In genomic region chr21:29638138-29638537, GRCh38 we compare ENCODE assay signal across 17 cellular contexts.
"Had no signal": no experiment of that assay in that cellular context is flagged by ENCODE, and none has a peak within 500 bp of the region (broad histone marks: within the 10 kb centered on the region; RNA-seq: fewer than 3 reads in every experiment).

No MANE protein-coding gene starts in this region.

- H3K27ac Mint-ChIP-seq: activated naive CD4-positive, alpha-beta T cell treated with anti-CD3 and anti-CD28 coated beads, Interleukin-2, amount 50 U/mL, for 24 hours; activated T-cell treated with anti-CD3 and anti-CD28 coated beads, Interleukin-2, amount 50 U/mL, for 24 hours; effector memory CD8-positive, alpha-beta T cell; stimulated activated naive CD8-positive, alpha-beta T cell treated with anti-CD3 and anti-CD28 coated beads, Interleukin-15, amount 100 ng/mL, for 72 hours had no signal

- H3K4me1 Mint-ChIP-seq: central memory CD8-positive, alpha-beta T cell; neural crest cell; stimulated activated naive CD8-positive, alpha-beta T cell treated with anti-CD3 and anti-CD28 coated beads, Interleukin-15, amount 100 ng/mL, for 72 hours had no signal

- H3K4me3 Mint-ChIP-seq: activated naive CD4-positive, alpha-beta T cell treated with anti-CD3 and anti-CD28 coated beads, Interleukin-2, amount 50 U/mL, for 24 hours; activated T-cell treated with anti-CD3 and anti-CD28 coated beads, Interleukin-2, amount 50 U/mL, for 24 hours; central memory CD8-positive, alpha-beta T cell; effector memory CD8-positive, alpha-beta T cell; neural crest cell; stimulated activated naive CD8-positive, alpha-beta T cell treated with anti-CD3 and anti-CD28 coated beads, Interleukin-15, amount 100 ng/mL, for 72 hours had no signal

- H3K9me3 ChIP-seq: body of pancreas, gastrocnemius medialis, left lung, ovary, thoracic aorta had no signal

- DNase-seq: activated CD4-positive, alpha-beta T cell treated with anti-CD3 and anti-CD28 coated beads, Interleukin-2, amount 50 U/mL, for 4 hours; activated effector memory CD4-positive, alpha-beta T cell treated with Interleukin-2 at 50 U/mL for 16 hours; activated T-cell treated with anti-CD3 and anti-CD28 coated beads, Interleukin-2, amount 50 U/mL, for 24 hours; body of pancreas; cortex of kidney; effector memory CD8-positive, alpha-beta T cell; gastrocnemius medialis; islet precursor cell; left lung; ovary; stimulated activated CD4-positive, alpha-beta T cell treated with anti-CD3 and anti-CD28 coated beads, Interleukin-4, amount 100 ng/mL, for 24 hours; stimulated activated naive CD8-positive, alpha-beta T cell treated with anti-CD3 and anti-CD28 coated beads, Interleukin-15, amount 100 ng/mL, for 72 hours had no signal

- H3K27ac ChIP-seq: body of pancreas, epithelial cell of prostate, gastrocnemius medialis, ovary, thoracic aorta had no signal

- ATAC-seq: body of pancreas; effector memory CD8-positive, alpha-beta T cell; gastrocnemius medialis; left lung; stimulated activated naive CD8-positive, alpha-beta T cell treated with anti-CD3 and anti-CD28 coated beads, Interleukin-15, amount 100 ng/mL, for 72 hours had no signal

- H3K4me3 ChIP-seq: body of pancreas, gastrocnemius medialis, left lung, ovary, thoracic aorta had no signal

- H3K27me3 ChIP-seq: body of pancreas, gastrocnemius medialis, left lung, ovary had no signal

- H3K27me3 Mint-ChIP-seq: activated naive CD4-positive, alpha-beta T cell treated with anti-CD3 and anti-CD28 coated beads, Interleukin-2, amount 50 U/mL, for 24 hours; activated T-cell treated with anti-CD3 and anti-CD28 coated beads, Interleukin-2, amount 50 U/mL, for 24 hours; central memory CD8-positive, alpha-beta T cell; effector memory CD8-positive, alpha-beta T cell; stimulated activated naive CD8-positive, alpha-beta T cell treated with anti-CD3 and anti-CD28 coated beads, Interleukin-15, amount 100 ng/mL, for 72 hours had no signal

- H3K36me3 ChIP-seq: gastrocnemius medialis, left lung, ovary, thoracic aorta had no signal

- H3K36me3 Mint-ChIP-seq: activated naive CD4-positive, alpha-beta T cell treated with anti-CD3 and anti-CD28 coated beads, Interleukin-2, amount 50 U/mL, for 24 hours had no signal

- H3K4me1 ChIP-seq: body of pancreas, gastrocnemius medialis had no signal

- H3K9me3 Mint-ChIP-seq: activated naive CD4-positive, alpha-beta T cell treated with anti-CD3 and anti-CD28 coated beads, Interleukin-2, amount 50 U/mL, for 24 hours; activated T-cell treated with anti-CD3 and anti-CD28 coated beads, Interleukin-2, amount 50 U/mL, for 24 hours; central memory CD8-positive, alpha-beta T cell; effector memory CD8-positive, alpha-beta T cell; stimulated activated naive CD8-positive, alpha-beta T cell treated with anti-CD3 and anti-CD28 coated beads, Interleukin-15, amount 100 ng/mL, for 72 hours had no signal
